ENCODE assay signal across 1 cellular context in genomic region chr4:169618286-169618685, GRCh38.
TF ChIP-seq lines count a peak whose summit lies in the region.

No MANE protein-coding gene starts in this region.

TF ChIP-seq in K562, 482 proteins besides CTCF, POLR2A, EP300 and RAD21:
- TF ChIP-seq NR2C1 (IDR thresholded peaks at IDR 0.05) (no peak), NR2C1 (tag; IDR thresholded peaks at IDR 0.05) (no peak), ZNF766 (CRISPR knock-in tag; conservative IDR thresholded peaks at IDR 0.05) (no peak), ZNF699 (CRISPR knock-in tag; IDR thresholded peaks at IDR 0.05; ENCODE audit: insufficient replicate concordance) (no peak), TCF7L2 (IDR thresholded peaks at IDR 0.05; ENCODE audit: low read depth, low read length) (no peak), ZNF449 (CRISPR knock-in tag; IDR thresholded peaks at IDR 0.05) (no peak), ELK1 (CRISPR knock-in tag; IDR thresholded peaks at IDR 0.05) (no peak), SMAD1 (IDR thresholded peaks at IDR 0.05; ENCODE audit: low read depth, low read length, partially characterized antibody) (no peak), ZNF121 (CRISPR knock-in tag; conservative IDR thresholded peaks at IDR 0.05) (no peak), THAP12 (CRISPR knock-in tag; IDR thresholded peaks at IDR 0.05) (no peak)
